Comparison of ENCODE assay signal across 10 cellular contexts in genomic region chr1:227966733-227967132, GRCh38. TPM values are rescaled to one million over a fixed set of nuclear protein-coding genes. Genes with fewer than 3 reads are reported as not detected.
"Had no signal": no experiment of that assay in that cellular context is flagged by ENCODE, and none has a peak within 500 bp of the region (broad histone marks: within the 10 kb centered on the region; RNA-seq: fewer than 3 reads in every experiment).

No MANE protein-coding gene starts in this region.

RNA-seq across cellular contexts. Expression of gene WNT9A, which starts 19.0 kb away (rescaled TPM):
- total RNA-seq: activated CD4-positive, alpha-beta T cell treated with anti-CD3 and anti-CD28 coated beads, Interleukin-2, amount 10 ng/mL, durations not matched to agents 24 days and 14 days; activated CD8-positive, alpha-beta T cell treated with anti-CD3 and anti-CD28 coated beads, Interleukin-2, amount 10 ng/mL, durations not matched to agents 7 days and 5 days; naive thymus-derived CD8-positive, alpha-beta T cell had no signal
- polyA plus RNA-seq: naive thymus-derived CD8-positive, alpha-beta T cell had no signal

RNA-seq across cellular contexts. Expression of gene WNT3A, which starts 40.1 kb away (rescaled TPM):
- total RNA-seq: activated CD4-positive, alpha-beta T cell treated with anti-CD3 and anti-CD28 coated beads, Interleukin-2, amount 10 ng/mL, durations not matched to agents 24 days and 14 days; activated CD8-positive, alpha-beta T cell treated with anti-CD3 and anti-CD28 coated beads, Interleukin-2, amount 10 ng/mL, durations not matched to agents 7 days and 5 days; adrenal gland; body of pancreas; gastroesophageal sphincter; heart right ventricle; mononuclear cell; naive thymus-derived CD8-positive, alpha-beta T cell; stomach; thoracic aorta had no signal
- polyA plus RNA-seq: adrenal gland; heart right ventricle; naive thymus-derived CD8-positive, alpha-beta T cell had no signal
